9 cellular contexts compared by ENCODE assay signal in the genomic region with DNA sequence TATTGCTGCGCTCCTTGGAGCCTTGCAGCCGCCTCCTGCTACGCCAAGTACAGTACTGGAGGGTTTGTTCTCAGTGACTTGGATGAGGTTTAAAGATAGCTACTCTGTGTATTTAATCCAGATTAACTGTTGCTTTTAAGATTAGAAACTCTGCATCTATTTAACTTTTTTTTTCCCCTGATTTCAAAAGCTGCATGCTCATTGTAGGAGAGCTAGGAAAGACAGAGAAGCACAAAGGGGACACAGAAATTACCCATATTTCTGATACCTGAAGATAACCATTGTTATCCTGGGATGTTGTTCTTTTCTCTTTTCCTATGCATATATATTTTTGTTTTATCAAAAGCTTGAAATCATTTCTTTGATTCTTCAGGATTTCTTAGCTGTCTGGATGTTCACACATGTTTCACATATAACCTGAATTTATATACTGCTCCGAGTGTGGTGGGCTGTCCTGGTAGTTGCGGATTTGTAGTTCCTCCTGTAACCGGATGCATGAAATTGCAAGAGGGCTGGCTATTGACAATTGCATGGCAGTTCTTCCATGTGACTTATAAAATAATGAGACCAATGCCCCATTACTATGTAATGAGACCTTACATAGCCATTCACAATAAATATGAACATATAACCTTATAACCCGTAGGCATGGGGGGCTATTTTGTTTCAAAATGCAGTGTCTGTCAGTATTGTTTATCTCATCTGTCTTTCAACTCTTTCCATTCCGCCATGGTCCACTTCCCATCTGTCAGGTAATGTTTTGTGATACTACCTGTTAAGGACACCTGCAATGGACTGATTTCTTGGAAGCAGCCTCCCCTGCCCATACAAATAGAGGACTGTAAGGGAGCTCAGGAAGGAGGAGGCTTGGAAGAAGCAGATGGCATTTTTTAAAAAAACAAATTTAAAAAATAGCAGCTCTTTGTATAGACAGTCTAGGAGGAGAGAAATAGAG. TPM values are rescaled to one million over a fixed set of nuclear protein-coding genes. Genes with fewer than 3 reads are reported as not detected.
DNase-seq lines count a peak whose midpoint lies in the region; ATAC-seq, FAIRE-seq and TF ChIP-seq lines count a peak whose summit lies in the region.
"Had no signal": no experiment of that assay in that cellular context is flagged by ENCODE, and none has a peak within 500 bp of the region (broad histone marks: within the 10 kb centered on the region; RNA-seq: fewer than 3 reads in every experiment).

No MANE protein-coding gene starts in this region.

- peaks cover 18% of the 10 kb centered on the region for H3K4me1 Mint-ChIP-seq in stimulated activated naive CD8-positive, alpha-beta T cell treated with anti-CD3 and anti-CD28 coated beads, Interleukin-15, Interleukin-2, amounts not matched to agents 100 ng/mL and 50 ng/mL, for 24 hours (ENCODE audit: low read depth)

- peaks cover 0 to 4% (median 0%) of the 10 kb centered on the region in 3 donors for H3K4me1 ChIP-seq in pancreas

- H3K4me3 ChIP-seq in fibroblast of the aortic adventitia (ENCODE audit: low read depth, low read length) (peak overlapping the region; percentile 73), pancreas (peak overlapping the region in 3 of 4 donors; percentile 85 to 95 (median 86))

- no peak overlapping the region for H3K27ac Mint-ChIP-seq in stimulated activated naive CD8-positive, alpha-beta T cell treated with anti-CD3 and anti-CD28 coated beads, Interleukin-15, Interleukin-2, amounts not matched to agents 100 ng/mL and 50 ng/mL, for 24 hours

- DNase-seq in stimulated activated naive CD8-positive, alpha-beta T cell treated with anti-CD3 and anti-CD28 coated beads, Interleukin-15, Interleukin-2, amounts not matched to agents 100 U/mL and 50 U/mL, for 24 hours, result no peak
- DNase-seq in SKM-1 treated with dmso at 0.1 percent for 144 hours (lab: John Stamatoyannopoulos, UW; ENCODE audit: unreplicated experiment), result peak; percentile 34
- DNase-seq in fibroblast of the aortic adventitia (ENCODE audit: low read depth), result no peak
- no peak for DNase-seq in pancreas
- no peak for DNase-seq in GM12892 (ENCODE audit: insufficient read length)
- DNase-seq in activated effector memory CD4-positive, alpha-beta T cell treated with Interleukin-2 at 50 U/mL for 16 hours, result no peak
- no peak for DNase-seq in stimulated activated naive CD4-positive, alpha-beta T cell (lab: John Stamatoyannopoulos, UW)

- 31% methylated on average over 8 of the region's 8 CpGs for WGBS in pancreas, 2 donors

- intact Hi-C loops in pancreas (cut with DNase I), result loop anchor here in 1 of 3 donors (10.0 kb wide), 1 partner anchor 69 kb away; no protein-coding TSS in a partner anchor

- no peak for TF ChIP-seq POLR2A in GM12892 (IDR thresholded peaks at IDR 0.05; ENCODE audit: low read depth, low read length)

- no peak for ATAC-seq in stimulated activated naive CD8-positive, alpha-beta T cell treated with anti-CD3 and anti-CD28 coated beads, Interleukin-15, Interleukin-2, amounts not matched to agents 100 U/mL and 50 U/mL, for 24 hours
- ATAC-seq in pancreas, result peak in 1 of 4 donors; percentile 30

- no peaks in the 10 kb centered on the region for H3K9me3 Mint-ChIP-seq in stimulated activated naive CD8-positive, alpha-beta T cell treated with anti-CD3 and anti-CD28 coated beads, Interleukin-15, Interleukin-2, amounts not matched to agents 100 ng/mL and 50 ng/mL, for 24 hours

- peaks cover 4% of the 10 kb centered on the region for H3K27me3 Mint-ChIP-seq in stimulated activated naive CD8-positive, alpha-beta T cell treated with anti-CD3 and anti-CD28 coated beads, Interleukin-15, Interleukin-2, amounts not matched to agents 100 ng/mL and 50 ng/mL, for 24 hours

- H3K27me3 ChIP-seq in pancreas, result no peaks in the 10 kb centered on the region

- FAIRE-seq in pancreas (lab: Jason Lieb, UNC), result no peak
- no peak for FAIRE-seq in GM12892 (lab: Jason Lieb, UNC)
- FAIRE-seq: GM18507 had no signal

- TF ChIP-seq CTCF in fibroblast of the aortic adventitia (IDR thresholded peaks at IDR 0.05; ENCODE audit: insufficient read depth, low read length), result no peak
- TF ChIP-seq CTCF in pancreas (IDR thresholded peaks at IDR 0.05), result no peak

- no peaks in the 10 kb centered on the region for H3K36me3 Mint-ChIP-seq in stimulated activated naive CD8-positive, alpha-beta T cell treated with anti-CD3 and anti-CD28 coated beads, Interleukin-15, Interleukin-2, amounts not matched to agents 100 ng/mL and 50 ng/mL, for 24 hours (ENCODE audit: low read depth)

- H3K36me3 ChIP-seq in pancreas, result no peaks in the 10 kb centered on the region

- H3K9me3 ChIP-seq in pancreas, result no peaks in the 10 kb centered on the region

- peak overlapping the region; percentile 66 to 74 (median 70) for H3K27ac ChIP-seq in pancreas

- peak overlapping the region; percentile 75 for H3K4me3 Mint-ChIP-seq in stimulated activated naive CD8-positive, alpha-beta T cell treated with anti-CD3 and anti-CD28 coated beads, Interleukin-15, Interleukin-2, amounts not matched to agents 100 ng/mL and 50 ng/mL, for 24 hours

RNA-seq across cellular contexts. Expression of a gene that starts 1.4 kb away (rescaled TPM):
- total RNA-seq in fibroblast of the aortic adventitia (ENCODE audit: low replicate concordance), result 7.2 and 8.5 TPM in 2 replicates
- total RNA-seq in pancreas, result 1 to 10 TPM; 3.3 to 6.6 (median 4.8) TPM
- polyA plus RNA-seq in pancreas, result 1 to 10 TPM; 5.0 to 8.7 TPM
- 0.08 TPM for polyA plus RNA-seq in GM12892 (2012; ENCODE audit: missing spikeins)
